Comparison of ENCODE assay signal across 7 cellular contexts in the genomic region with DNA sequence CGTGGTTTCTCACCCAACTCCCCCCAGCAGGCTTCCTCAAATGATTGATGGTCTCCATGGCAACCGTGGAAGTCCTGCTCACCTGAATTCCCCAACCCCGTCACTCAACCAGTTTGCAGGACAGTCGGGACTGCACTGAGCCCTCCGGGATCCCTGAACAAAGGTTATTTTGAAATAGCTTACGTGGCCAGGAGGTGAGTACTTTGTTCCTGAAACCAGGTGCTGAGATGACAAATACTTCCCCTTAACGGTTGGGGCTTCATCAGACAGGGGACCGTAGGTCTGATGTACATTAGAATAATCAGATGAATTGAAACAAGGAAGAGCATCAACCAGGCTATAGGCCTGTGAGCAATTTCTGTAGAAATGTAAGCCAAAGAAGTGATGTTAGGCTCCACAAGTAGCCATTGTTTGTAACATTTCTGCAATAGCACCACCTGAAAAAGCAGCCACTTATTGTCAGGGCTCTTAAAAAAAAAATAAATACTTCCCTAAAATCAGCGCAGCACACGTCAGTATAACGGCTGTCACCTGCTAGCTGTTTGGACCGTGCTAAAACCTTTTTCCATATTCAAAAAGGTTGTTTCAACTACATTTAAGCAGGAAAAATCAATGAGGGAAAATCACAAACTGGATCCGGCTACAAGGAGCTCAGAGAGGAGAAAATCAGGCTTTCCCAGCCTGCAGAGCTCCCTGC.
DNase-seq lines count a peak whose midpoint lies in the region; ATAC-seq and TF ChIP-seq lines count a peak whose summit lies in the region.

No MANE protein-coding gene starts in this region.

- no peak for TF ChIP-seq CTCF in activated CD8-positive, alpha-beta T cell treated with anti-CD3 and anti-CD28 coated beads for 36 hours (IDR thresholded peaks at IDR 0.05)

- H3K4me3 Mint-ChIP-seq in activated CD8-positive, alpha-beta T cell treated with anti-CD3 and anti-CD28 coated beads for 36 hours, result no peak overlapping the region

- CTCF ChIA-PET in activated CD8-positive, alpha-beta T cell treated with anti-CD3 and anti-CD28 coated beads for 36 hours (lab: Charles Lee), result interaction anchor here (1.0 to 1.2 kb wide), 3 partner anchors 10 to 68 kb away, joined by 4 read pairs; no protein-coding TSS in a partner anchor

- H3K9me3 Mint-ChIP-seq in activated CD8-positive, alpha-beta T cell treated with anti-CD3 and anti-CD28 coated beads for 36 hours, result no peaks in the 10 kb centered on the region

- peak overlapping the region; percentile 75 for H3K27ac Mint-ChIP-seq in activated CD8-positive, alpha-beta T cell treated with anti-CD3 and anti-CD28 coated beads for 36 hours

- POLR2A ChIA-PET in activated CD8-positive, alpha-beta T cell treated with anti-CD3 and anti-CD28 coated beads for 36 hours (lab: Charles Lee), result interaction anchor here (0.6 to 1.7 kb wide), 7 partner anchors 13 to 581 kb away, joined by 3 to 4 read pairs (median 3); no protein-coding TSS in a partner anchor

- peaks cover 6% of the 10 kb centered on the region for H3K27me3 Mint-ChIP-seq in activated CD8-positive, alpha-beta T cell treated with anti-CD3 and anti-CD28 coated beads for 36 hours

- peak; percentile 71 for DNase-seq in activated CD8-positive, alpha-beta T cell treated with anti-CD3 and anti-CD28 coated beads for 36 hours
- DNase-seq in cardiac septum (ENCODE audit: low spot score), result no peak
- DNase-seq in cerebellar cortex (ENCODE audit: low spot score), result no peak

- H3K4me1 Mint-ChIP-seq in activated CD8-positive, alpha-beta T cell treated with anti-CD3 and anti-CD28 coated beads for 36 hours (ENCODE audit: low read depth), result peaks cover 87% of the 10 kb centered on the region

- no peak overlapping the region for H3K4me3 ChIP-seq in skin epidermis

- ATAC-seq in GM19025 (IDR thresholded peaks at IDR 0.05; ENCODE audit: low read depth, unreplicated experiment) (peak; percentile 25), HG03442 (IDR thresholded peaks at IDR 0.05; ENCODE audit: unreplicated experiment) (peak; percentile 35), HG03045 (IDR thresholded peaks at IDR 0.05; ENCODE audit: unreplicated experiment) (no peak)
- ATAC-seq in activated CD8-positive, alpha-beta T cell treated with anti-CD3 and anti-CD28 coated beads for 36 hours, result peak; percentile 73

- H3K27ac ChIP-seq in skin epidermis, result peak overlapping the region in 13 of 21 experiments; percentile 7 to 89 (median 43)

- H3K36me3 Mint-ChIP-seq in activated CD8-positive, alpha-beta T cell treated with anti-CD3 and anti-CD28 coated beads for 36 hours (ENCODE audit: low read depth), result peaks cover 2% of the 10 kb centered on the region

- intact Hi-C loops in activated CD8-positive, alpha-beta T cell treated with anti-CD3 and anti-CD28 coated beads for 36 hours (cut with micrococcal nuclease), result loop anchor here (2.0 to 5.0 kb wide), 4 partner anchors 42 to 207 kb away; partner anchors contain the start of gene ID2
- intact Hi-C loops in cardiac septum (cut with DNase I), result loop anchor here (5.0 kb wide), 1 partner anchor 202 kb away; no protein-coding TSS in a partner anchor
